ENCODE assay signal across 20 cellular contexts in genomic region chr1:234396871-234397270, GRCh38. TPM values are rescaled to one million over a fixed set of nuclear protein-coding genes. Genes with fewer than 3 reads are reported as not detected.
DNase-seq lines count a peak whose midpoint lies in the region; ATAC-seq and TF ChIP-seq lines count a peak whose summit lies in the region.
"Had no signal": no experiment of that assay in that cellular context is flagged by ENCODE, and none has a peak within 500 bp of the region (broad histone marks: within the 10 kb centered on the region; RNA-seq: fewer than 3 reads in every experiment).

No MANE protein-coding gene starts in this region.

- POLR2A ChIA-PET in activated CD4-positive, alpha-beta T cell treated with anti-CD3 and anti-CD28 coated beads for 36 hours (lab: Charles Lee), result no interaction called here

- H3K9me3 Mint-ChIP-seq in activated CD4-positive, alpha-beta T cell treated with anti-CD3 and anti-CD28 coated beads for 36 hours (ENCODE audit: low read depth), result no peaks in the 10 kb centered on the region
- H3K9me3 Mint-ChIP-seq in activated T-helper 1 cell treated with anti-CD3 and anti-CD28 coated beads, Interleukin-12 subunit alpha, Interleukin-12 subunit beta, Interleukin-2, Interleukin-4 antibody, amounts not matched to agents 30 ng/mL and 10 ng/mL and 1 ng/mL, durations not matched to agents 14 hours and 24 hours and 36 hours, result no peaks in the 10 kb centered on the region
- no peaks in the 10 kb centered on the region for H3K9me3 Mint-ChIP-seq in natural killer cell
- H3K9me3 Mint-ChIP-seq in chondrocyte (ENCODE audit: low read depth), result no peaks in the 10 kb centered on the region

- peaks cover 10% of the 10 kb centered on the region; the same call in 1 of the 2 replicates for H3K36me3 ChIP-seq in HAP-1 (replicated peaks)

- no peak for DNase-seq in activated CD4-positive, alpha-beta T cell treated with anti-CD3 and anti-CD28 coated beads for 36 hours
- no peak for DNase-seq in activated CD4-positive, alpha-beta T cell treated with anti-CD3 and anti-CD28 coated beads, Interleukin-2, amount 50 U/mL, for 48 hours
- no peak for DNase-seq in activated T-helper 1 cell treated with anti-CD3 and anti-CD28 coated beads, Interleukin-12 subunit alpha, Interleukin-12 subunit beta, Interleukin-2, Interleukin-4 antibody, amounts not matched to agents 30 ng/mL and 10 ng/mL and 1 ng/mL, durations not matched to agents 14 hours and 24 hours and 36 hours (ENCODE audit: low spot score)
- no peak for DNase-seq in natural killer cell
- no peak for DNase-seq in chondrocyte (ENCODE audit: low spot score)
- no peak for DNase-seq in HAP-1 (ENCODE audit: low spot score in 2 of 2)
- DNase-seq in NCI-H1092 treated with DMSO at 0.1 percent for 48 hours (lab: John Stamatoyannopoulos, UW), result no peak
- DNase-seq: activated CD8-positive, alpha-beta memory T cell treated with anti-CD3 and anti-CD28 coated beads for 24 hours; HCEC 1CT; head of caudate nucleus; lower lobe of right lung; NCI-H187; NCI-H510A treated with DMSO at 0.1 percent for 48 hours; psoas muscle; SHP77 treated with DMSO at 0.1 percent for 48 hours; stimulated activated CD4-positive, alpha-beta T cell treated with anti-CD3 and anti-CD28 coated beads, Interleukin-12 subunit alpha, Interleukin-12 subunit beta, amount 100 ng/mL, for 4 hours; stimulated activated naive CD8-positive, alpha-beta T cell treated with anti-CD3 and anti-CD28 coated beads, Interleukin-15, Interleukin-2, amounts not matched to agents 100 U/mL and 50 U/mL, for 24 hours; upper lobe of left lung had no signal

- H3K27ac Mint-ChIP-seq in activated CD4-positive, alpha-beta T cell treated with anti-CD3 and anti-CD28 coated beads for 36 hours, result peak overlapping the region; percentile 67
- H3K27ac Mint-ChIP-seq in activated T-helper 1 cell treated with anti-CD3 and anti-CD28 coated beads, Interleukin-12 subunit alpha, Interleukin-12 subunit beta, Interleukin-2, Interleukin-4 antibody, amounts not matched to agents 30 ng/mL and 10 ng/mL and 1 ng/mL, durations not matched to agents 14 hours and 24 hours and 36 hours, result peak overlapping the region; percentile 82
- peak overlapping the region; percentile 33 to 85 for H3K27ac Mint-ChIP-seq in natural killer cell
- H3K27ac Mint-ChIP-seq in chondrocyte (ENCODE audit: unreplicated experiment), result no peak overlapping the region
- H3K27ac Mint-ChIP-seq: activated naive CD8-positive, alpha-beta T cell had no signal

- peaks cover 29% of the 10 kb centered on the region for H3K36me3 Mint-ChIP-seq in activated CD4-positive, alpha-beta T cell treated with anti-CD3 and anti-CD28 coated beads for 36 hours (ENCODE audit: low read depth)
- peaks cover 35% of the 10 kb centered on the region for H3K36me3 Mint-ChIP-seq in activated T-helper 1 cell treated with anti-CD3 and anti-CD28 coated beads, Interleukin-12 subunit alpha, Interleukin-12 subunit beta, Interleukin-2, Interleukin-4 antibody, amounts not matched to agents 30 ng/mL and 10 ng/mL and 1 ng/mL, durations not matched to agents 14 hours and 24 hours and 36 hours (ENCODE audit: low read depth)
- no peaks in the 10 kb centered on the region for H3K36me3 Mint-ChIP-seq in natural killer cell
- peaks cover 6% of the 10 kb centered on the region for H3K36me3 Mint-ChIP-seq in chondrocyte (ENCODE audit: low read depth)

- no peaks in the 10 kb centered on the region for H3K27me3 Mint-ChIP-seq in activated CD4-positive, alpha-beta T cell treated with anti-CD3 and anti-CD28 coated beads for 36 hours
- H3K27me3 Mint-ChIP-seq in activated T-helper 1 cell treated with anti-CD3 and anti-CD28 coated beads, Interleukin-12 subunit alpha, Interleukin-12 subunit beta, Interleukin-2, Interleukin-4 antibody, amounts not matched to agents 30 ng/mL and 10 ng/mL and 1 ng/mL, durations not matched to agents 14 hours and 24 hours and 36 hours (ENCODE audit: insufficient read depth), result peaks cover 2% of the 10 kb centered on the region
- H3K27me3 Mint-ChIP-seq in natural killer cell (ENCODE audit: low read depth in 2 of 2) (no peaks in the 10 kb centered on the region), chondrocyte (ENCODE audit: low read depth) (no peaks in the 10 kb centered on the region)
- H3K27me3 Mint-ChIP-seq: activated naive CD8-positive, alpha-beta T cell had no signal

- CTCF ChIA-PET in activated CD4-positive, alpha-beta T cell treated with anti-CD3 and anti-CD28 coated beads for 36 hours (lab: Charles Lee), result no interaction called here

- intact Hi-C loops in activated CD4-positive, alpha-beta T cell treated with anti-CD3 and anti-CD28 coated beads for 36 hours (cut with DNase I, micrococcal nuclease), result no loop called here
- intact Hi-C loops in activated T-helper 1 cell treated with anti-CD3 and anti-CD28 coated beads, Interleukin-12 subunit alpha, Interleukin-12 subunit beta, Interleukin-2, Interleukin-4 antibody, amounts not matched to agents 30 ng/mL and 10 ng/mL and 1 ng/mL, durations not matched to agents 14 hours and 24 hours and 36 hours (cut with micrococcal nuclease), result no loop called here
- intact Hi-C loops in natural killer cell (cut with micrococcal nuclease), result no loop called here

- ATAC-seq in activated CD4-positive, alpha-beta T cell treated with anti-CD3 and anti-CD28 coated beads for 36 hours, result no peak
- ATAC-seq in GM18873 (IDR thresholded peaks at IDR 0.05; ENCODE audit: low FRiP score, unreplicated experiment) (peak; percentile 37), natural killer cell (no peak)
- ATAC-seq: psoas muscle; stimulated activated naive CD8-positive, alpha-beta T cell treated with anti-CD3 and anti-CD28 coated beads, Interleukin-15, Interleukin-2, amounts not matched to agents 100 U/mL and 50 U/mL, for 24 hours had no signal

- in situ Hi-C loops in HAP-1 (cut with MboI; ENCODE audit: low sequenced_read_pairs), result no loop called here

- peaks cover 40% of the 10 kb centered on the region for H3K4me1 Mint-ChIP-seq in activated CD4-positive, alpha-beta T cell treated with anti-CD3 and anti-CD28 coated beads for 36 hours
- H3K4me1 Mint-ChIP-seq in activated T-helper 1 cell treated with anti-CD3 and anti-CD28 coated beads, Interleukin-12 subunit alpha, Interleukin-12 subunit beta, Interleukin-2, Interleukin-4 antibody, amounts not matched to agents 30 ng/mL and 10 ng/mL and 1 ng/mL, durations not matched to agents 14 hours and 24 hours and 36 hours (ENCODE audit: low read depth), result peaks cover 43% of the 10 kb centered on the region
- H3K4me1 Mint-ChIP-seq in natural killer cell (peaks cover 30 to 41% of the 10 kb centered on the region in 2 donors), chondrocyte (ENCODE audit: low read depth) (no peaks in the 10 kb centered on the region)

- TF ChIP-seq CTCF in natural killer cell (IDR thresholded peaks at IDR 0.05) (no peak), chondrocyte (IDR thresholded peaks at IDR 0.05) (no peak)

- no peaks in the 10 kb centered on the region for H3K9me3 ChIP-seq in HAP-1
- H3K9me3 ChIP-seq: lower lobe of right lung, psoas muscle, upper lobe of left lung had no signal

- H3K27me3 ChIP-seq in HAP-1 (ENCODE audit: low read depth), result no peaks in the 10 kb centered on the region
- H3K27me3 ChIP-seq: upper lobe of left lung had no signal

- H3K4me3 Mint-ChIP-seq in activated CD4-positive, alpha-beta T cell treated with anti-CD3 and anti-CD28 coated beads for 36 hours, result no peak overlapping the region
- no peak overlapping the region for H3K4me3 Mint-ChIP-seq in activated T-helper 1 cell treated with anti-CD3 and anti-CD28 coated beads, Interleukin-12 subunit alpha, Interleukin-12 subunit beta, Interleukin-2, Interleukin-4 antibody, amounts not matched to agents 30 ng/mL and 10 ng/mL and 1 ng/mL, durations not matched to agents 14 hours and 24 hours and 36 hours
- no peak overlapping the region for H3K4me3 Mint-ChIP-seq in natural killer cell
- H3K4me3 Mint-ChIP-seq in chondrocyte (ENCODE audit: unreplicated experiment), result no peak overlapping the region
- H3K4me3 Mint-ChIP-seq: activated naive CD8-positive, alpha-beta T cell had no signal

- peaks cover 7% of the 10 kb centered on the region; the same call in 1 of the 2 replicates for H3K4me1 ChIP-seq in HAP-1

- H3K4me3 ChIP-seq in HAP-1, result no peak overlapping the region
- H3K4me3 ChIP-seq: lower lobe of right lung, psoas muscle, upper lobe of left lung had no signal

RNA-seq across cellular contexts. Expression of gene COA6, which starts 23.6 kb away (rescaled TPM):
- 10 to 100 TPM; 56.5 to 69.5 TPM for total RNA-seq in activated CD4-positive, alpha-beta T cell treated with anti-CD3 and anti-CD28 coated beads for 36 hours
- 57.2 and 66.9 TPM in 2 replicates for total RNA-seq in activated T-helper 1 cell treated with anti-CD3 and anti-CD28 coated beads, Interleukin-12 subunit alpha, Interleukin-12 subunit beta, Interleukin-2, Interleukin-4 antibody, amounts not matched to agents 30 ng/mL and 10 ng/mL and 1 ng/mL, durations not matched to agents 14 hours and 24 hours and 36 hours
- 10 to 100 TPM in 2 of 3 donors, 1 to 10 TPM in 1; 8.9 to 11.8 (median 11.6) TPM for total RNA-seq in natural killer cell
- 16.0 to 25.0 TPM (median 16.1 TPM) in 3 replicates for total RNA-seq in chondrocyte
